8 cellular contexts compared by ENCODE assay signal in the genomic region with DNA sequence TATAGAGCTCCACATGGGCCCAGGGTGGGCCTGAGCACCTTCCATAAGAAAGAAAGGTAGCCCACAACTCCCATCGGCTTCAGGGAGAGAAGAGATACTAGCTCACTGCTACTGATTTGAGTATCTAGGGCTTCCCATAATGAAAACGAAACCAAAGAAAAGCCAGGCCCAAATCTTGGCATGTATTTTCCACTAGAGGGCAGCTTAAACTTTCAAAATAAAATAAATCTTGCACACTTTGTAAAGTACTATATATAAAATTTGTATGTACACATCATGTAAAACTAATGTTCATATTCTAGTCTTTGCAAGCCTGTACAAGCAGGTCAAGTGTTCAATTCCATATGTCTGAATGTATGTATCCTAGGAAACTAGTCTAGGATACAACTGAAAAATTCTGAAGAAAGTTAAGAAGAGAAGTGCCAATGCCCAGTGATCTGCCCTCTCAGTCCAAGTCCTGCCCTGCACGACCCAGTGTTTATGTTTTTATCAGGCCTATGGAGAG.
DNase-seq lines count a peak whose midpoint lies in the region; ATAC-seq and TF ChIP-seq lines count a peak whose summit lies in the region.

No MANE protein-coding gene starts in this region.

- no peak overlapping the region for H3K4me3 Mint-ChIP-seq in T-helper 2 cell treated with Interferon-gamma antibody and Interleukin-4, amounts not matched to agents 5 μg/mL and 100 μg/mL, for 36 hours
- no peak overlapping the region for H3K4me3 Mint-ChIP-seq in progenitor cell of endocrine pancreas (ENCODE audit: low read depth)

- H3K36me3 Mint-ChIP-seq in T-helper 2 cell treated with Interferon-gamma antibody and Interleukin-4, amounts not matched to agents 5 μg/mL and 100 μg/mL, for 36 hours (ENCODE audit: low read depth), result no peaks in the 10 kb centered on the region
- no peaks in the 10 kb centered on the region for H3K36me3 Mint-ChIP-seq in progenitor cell of endocrine pancreas (ENCODE audit: insufficient read depth)

- peak; percentile 33 for DNase-seq in G401 (ENCODE audit: low spot score)
- peak; percentile 70 for DNase-seq in Jurkat, Clone E6-1 (ENCODE audit: low read depth, low spot score)
- peak; percentile 11 for DNase-seq in T-helper 2 cell treated with Interferon-gamma antibody and Interleukin-4, amounts not matched to agents 5 μg/mL and 100 μg/mL, for 36 hours (ENCODE audit: low spot score)
- peak; percentile 16 for DNase-seq in germinal center (ENCODE audit: low spot score)
- DNase-seq in progenitor cell of endocrine pancreas (ENCODE audit: low spot score, unreplicated experiment), result no peak

- no peaks in the 10 kb centered on the region for H3K27me3 Mint-ChIP-seq in T-helper 2 cell treated with Interferon-gamma antibody and Interleukin-4, amounts not matched to agents 5 μg/mL and 100 μg/mL, for 36 hours (ENCODE audit: low read depth)
- H3K27me3 Mint-ChIP-seq in progenitor cell of endocrine pancreas, result peaks cover 14% of the 10 kb centered on the region

- no peaks in the 10 kb centered on the region for H3K9me3 Mint-ChIP-seq in T-helper 2 cell treated with Interferon-gamma antibody and Interleukin-4, amounts not matched to agents 5 μg/mL and 100 μg/mL, for 36 hours
- H3K9me3 Mint-ChIP-seq in progenitor cell of endocrine pancreas (ENCODE audit: low read depth), result no peaks in the 10 kb centered on the region

- peak; percentile 64 for TF ChIP-seq CTCF in progenitor cell of endocrine pancreas (IDR thresholded peaks at IDR 0.05; ENCODE audit: unreplicated experiment)

- no peak overlapping the region for H3K27ac Mint-ChIP-seq in T-helper 2 cell treated with Interferon-gamma antibody and Interleukin-4, amounts not matched to agents 5 μg/mL and 100 μg/mL, for 36 hours
- H3K27ac Mint-ChIP-seq in progenitor cell of endocrine pancreas, result no peak overlapping the region

- H3K4me1 Mint-ChIP-seq in T-helper 2 cell treated with Interferon-gamma antibody and Interleukin-4, amounts not matched to agents 5 μg/mL and 100 μg/mL, for 36 hours (ENCODE audit: low read depth), result peaks cover 4% of the 10 kb centered on the region
- H3K4me1 Mint-ChIP-seq in progenitor cell of endocrine pancreas (ENCODE audit: low read depth), result peaks cover 3% of the 10 kb centered on the region

- in situ Hi-C loops in G401 (cut with HindIII; ENCODE audit: low sequenced_read_pairs), result no loop called here

- no peak for ATAC-seq in HG03135 (IDR thresholded peaks at IDR 0.05; ENCODE audit: unreplicated experiment)
- no peak for ATAC-seq in HG03439 (IDR thresholded peaks at IDR 0.05; ENCODE audit: unreplicated experiment)
- no peak for ATAC-seq in HG02798 (IDR thresholded peaks at IDR 0.05; ENCODE audit: poor library complexity, unreplicated experiment)

- no peak overlapping the region for H3K4me3 ChIP-seq in Jurkat, Clone E6-1 (ENCODE audit: low read length)
